27 cellular contexts compared by ENCODE assay signal in the genomic region with DNA sequence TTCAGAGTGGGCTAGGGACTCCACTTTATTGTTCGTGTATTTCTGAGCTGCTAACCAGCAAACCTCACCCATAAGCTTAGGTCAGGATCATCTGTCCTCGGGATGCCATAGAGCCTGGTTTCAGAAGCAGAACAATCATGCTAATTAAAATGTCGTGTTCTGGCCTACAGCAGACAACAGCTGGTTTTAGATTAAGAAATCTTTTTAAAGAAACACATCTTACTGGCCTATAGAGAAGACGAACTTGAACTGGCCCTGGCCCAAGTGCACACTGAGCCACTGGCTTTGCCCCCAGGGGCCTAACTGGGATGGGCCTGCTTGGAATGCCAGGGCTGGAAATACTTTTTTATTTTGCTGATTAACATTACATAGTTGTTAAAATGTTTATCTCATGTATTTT.
DNase-seq lines count a peak whose midpoint lies in the region; ATAC-seq, FAIRE-seq and TF ChIP-seq lines count a peak whose summit lies in the region.
"Had no signal": no experiment of that assay in that cellular context is flagged by ENCODE, and none has a peak within 500 bp of the region (broad histone marks: within the 10 kb centered on the region; RNA-seq: fewer than 3 reads in every experiment).

No MANE protein-coding gene starts in this region.

- H3K4me1 Mint-ChIP-seq in stimulated activated naive CD8-positive, alpha-beta T cell treated with anti-CD3 and anti-CD28 coated beads, Interleukin-15, amount 100 ng/mL, for 72 hours, result no peaks in the 10 kb centered on the region
- H3K4me1 Mint-ChIP-seq in CD4-positive, alpha-beta memory T cell, result no peaks in the 10 kb centered on the region
- H3K4me1 Mint-ChIP-seq: activated T-helper 17 cell treated with anti-CD3 and anti-CD28 coated beads, Interleukin-2, amount 50 U/mL, for 72 hours; central memory CD8-positive, alpha-beta T cell had no signal

- H3K9me3 Mint-ChIP-seq in stimulated activated naive CD8-positive, alpha-beta T cell treated with anti-CD3 and anti-CD28 coated beads, Interleukin-15, amount 100 ng/mL, for 72 hours, result peaks cover 12 to 16% of the 10 kb centered on the region in 2 donors
- H3K9me3 Mint-ChIP-seq in CD4-positive, alpha-beta memory T cell, result peaks cover 0 to 16% (median 9%) of the 10 kb centered on the region in 8 donors

- TF ChIP-seq RAD21 in A549 (conservative IDR thresholded peaks at IDR 0.05 in 1 of 2, IDR thresholded peaks at IDR 0.05 in 1 of 2), result no peak

- DNase-seq in A549 (ENCODE audit: low read depth in 1 of 2, low spot score in 1 of 2) (no peak), GM04504 (ENCODE audit: low read depth) (peak; percentile 48), cardiac fibroblast (ENCODE audit: low read depth in 2 of 2) (peak; percentile 56 to 81), left cardiac atrium (peak; percentile 48), MV-4-11 (lab: John Stamatoyannopoulos, UW) (no peak), NCI-H526 treated with DMSO at 0.1 percent for 48 hours (lab: John Stamatoyannopoulos, UW) (no peak)
- DNase-seq in stimulated activated naive CD8-positive, alpha-beta T cell treated with anti-CD3 and anti-CD28 coated beads, Interleukin-15, amount 100 ng/mL, for 72 hours, result no peak
- DNase-seq in CD4-positive, alpha-beta memory T cell, result no peak
- DNase-seq: ACHN; activated CD4-positive, CD25-positive, alpha-beta regulatory T cell; activated CD8-positive, alpha-beta memory T cell treated with anti-CD3 and anti-CD28 coated beads for 24 hours; adrenal gland; effector CD4-positive, alpha-beta T cell; HCEC 1CT; hypothalamus; kidney; midbrain; NCI-H1105; NCI-H69; stimulated activated CD4-positive, alpha-beta T cell treated with anti-CD3 and anti-CD28 coated beads, Interleukin-1b, Interleukin-23, amount 100 ng/mL, for 48 hours; stomach had no signal

- no peak for TF ChIP-seq POLR2A in A549 (IDR thresholded peaks at IDR 0.05; ENCODE audit: low read length)

- H3K4me1 ChIP-seq in A549, result peaks cover 45% of the 10 kb centered on the region
- H3K4me1 ChIP-seq in CD4-positive, alpha-beta memory T cell (ENCODE audit: insufficient read depth, low read length), result no peaks in the 10 kb centered on the region
- H3K4me1 ChIP-seq: adrenal gland had no signal

- peaks cover 70 to 89% of the 10 kb centered on the region in 2 donors for H3K36me3 Mint-ChIP-seq in CD4-positive, alpha-beta memory T cell

- H3K4me3 ChIP-seq in A549, result no peak overlapping the region
- H3K4me3 ChIP-seq in cardiac fibroblast (replicated peaks in 1 of 2; ENCODE audit: low read depth in 2 of 2, low read length in 2 of 2), result no peak overlapping the region
- H3K4me3 ChIP-seq in CD4-positive, alpha-beta memory T cell (ENCODE audit: low read length in 2 of 2), result no peak overlapping the region
- H3K4me3 ChIP-seq: adrenal gland, K562, stomach had no signal

- H3K27me3 Mint-ChIP-seq in stimulated activated naive CD8-positive, alpha-beta T cell treated with anti-CD3 and anti-CD28 coated beads, Interleukin-15, amount 100 ng/mL, for 72 hours, result no peaks in the 10 kb centered on the region
- H3K27me3 Mint-ChIP-seq in CD4-positive, alpha-beta memory T cell, result no peaks in the 10 kb centered on the region
- H3K27me3 Mint-ChIP-seq: activated T-helper 17 cell treated with anti-CD3 and anti-CD28 coated beads, Interleukin-2, amount 50 U/mL, for 72 hours; central memory CD8-positive, alpha-beta T cell; type B pancreatic cell had no signal

- CTCF ChIA-PET in A549 (lab: Yijun Ruan, JAX), result no interaction called here
- CTCF ChIA-PET in CD4-positive, alpha-beta memory T cell (lab: Charles Lee; ENCODE audit: partially characterized antibody), result no interaction called here

- intact Hi-C loops in left cardiac atrium (cut with DNase I), result no loop called here
- intact Hi-C loops in CD4-positive, alpha-beta memory T cell (cut with micrococcal nuclease), result no loop called here

- no peak for FAIRE-seq in A549 (lab: Jason Lieb, UNC)
- FAIRE-seq: K562, kidney had no signal

- no peak for TF ChIP-seq CTCF in A549 (IDR thresholded peaks at IDR 0.05)
- TF ChIP-seq CTCF in cardiac fibroblast (IDR thresholded peaks at IDR 0.05; ENCODE audit: low read depth, low read length), result no peak

- H3K27me3 ChIP-seq in CD4-positive, alpha-beta memory T cell (ENCODE audit: insufficient read depth, low read length), result no peaks in the 10 kb centered on the region
- H3K27me3 ChIP-seq: adrenal gland, neutrophil, stomach had no signal

- peak overlapping the region in 1 of 2 experiments; percentile 82; a peak in 2 of 6 replicates for H3K27ac ChIP-seq in A549
- no peak overlapping the region for H3K27ac ChIP-seq in CD4-positive, alpha-beta memory T cell (ENCODE audit: low read depth, low read length)
- H3K27ac ChIP-seq: neutrophil, stomach had no signal

- 57% methylated on average over 4 of the region's 4 CpGs for whole genome bisulfite sequencing in A549 (ENCODE audit: missing lambda C conversion rate)

- TF ChIP-seq EP300 in A549 (IDR thresholded peaks at IDR 0.05), result no peak

- H3K4me3 Mint-ChIP-seq in stimulated activated naive CD8-positive, alpha-beta T cell treated with anti-CD3 and anti-CD28 coated beads, Interleukin-15, amount 100 ng/mL, for 72 hours, result no peak overlapping the region
- H3K4me3 Mint-ChIP-seq in CD4-positive, alpha-beta memory T cell, result no peak overlapping the region
- H3K4me3 Mint-ChIP-seq: activated T-helper 17 cell treated with anti-CD3 and anti-CD28 coated beads, Interleukin-2, amount 50 U/mL, for 72 hours; central memory CD8-positive, alpha-beta T cell; T-helper 2 cell treated with Interferon-gamma antibody and Interleukin-4, amounts not matched to agents 5 μg/mL and 100 μg/mL, for 36 hours; type B pancreatic cell had no signal

- ATAC-seq in A549 (no peak), left cardiac atrium (peak in 1 of 2 donors; percentile 6)
- no peak for ATAC-seq in stimulated activated naive CD8-positive, alpha-beta T cell treated with anti-CD3 and anti-CD28 coated beads, Interleukin-15, amount 100 ng/mL, for 72 hours
- ATAC-seq: activated T-helper 17 cell treated with anti-CD3 and anti-CD28 coated beads, Interleukin-2, amount 50 U/mL, for 72 hours; K562 had no signal

- H3K4me2 ChIP-seq in A549, result peak overlapping the region; percentile 23; the same call in 2 of the 3 replicates

- no peaks in the 10 kb centered on the region for H3K9me3 ChIP-seq in A549
- H3K9me3 ChIP-seq in CD4-positive, alpha-beta memory T cell (ENCODE audit: control insufficient read depth in 1 of 2, low read length in 2 of 2), result no peaks in the 10 kb centered on the region
- H3K9me3 ChIP-seq: adrenal gland, neutrophil, stomach had no signal

- POLR2A ChIA-PET in A549 (lab: Yijun Ruan, JAX), result no interaction called here
- POLR2A ChIA-PET in CD4-positive, alpha-beta memory T cell (lab: Charles Lee; ENCODE audit: partially characterized antibody), result no interaction called here

- no peaks in the 10 kb centered on the region for H3K36me3 ChIP-seq in CD4-positive, alpha-beta memory T cell (ENCODE audit: insufficient read depth, low read length)
- H3K36me3 ChIP-seq: adrenal gland had no signal

- H3K27ac Mint-ChIP-seq in stimulated activated naive CD8-positive, alpha-beta T cell treated with anti-CD3 and anti-CD28 coated beads, Interleukin-15, amount 100 ng/mL, for 72 hours, result no peak overlapping the region
- no peak overlapping the region for H3K27ac Mint-ChIP-seq in CD4-positive, alpha-beta memory T cell
- H3K27ac Mint-ChIP-seq: activated T-helper 17 cell treated with anti-CD3 and anti-CD28 coated beads, Interleukin-2, amount 50 U/mL, for 72 hours; T-helper 2 cell treated with Interferon-gamma antibody and Interleukin-4, amounts not matched to agents 5 μg/mL and 100 μg/mL, for 36 hours; type B pancreatic cell had no signal

TF ChIP-seq in A549, 52 proteins besides CTCF, POLR2A, EP300 and RAD21:
- TF ChIP-seq JUN (IDR thresholded peaks at IDR 0.05) (no peak), MYC (IDR thresholded peaks at IDR 0.05; ENCODE audit: borderline replicate concordance, low read length) (no peak), HEYL (CRISPR knock-in tag; IDR thresholded peaks at IDR 0.05) (no peak), RCOR1 (IDR thresholded peaks at IDR 0.05; ENCODE audit: low read depth, low read length) (no peak), HOXA7 (CRISPR knock-in tag; IDR thresholded peaks at IDR 0.05) (no peak), NFE2L2 (conservative IDR thresholded peaks at IDR 0.05; ENCODE audit: low read length) (no peak), CEBPB (IDR thresholded peaks at IDR 0.05) (no peak), RARB (CRISPR knock-in tag; IDR thresholded peaks at IDR 0.05) (no peak), EHMT2 (IDR thresholded peaks at IDR 0.05; ENCODE audit: low read depth) (no peak), CHD4 (IDR thresholded peaks at IDR 0.05; ENCODE audit: borderline replicate concordance) (no peak), KDM5A (IDR thresholded peaks at IDR 0.05) (no peak)

Comparison
In these comparisons a context has a peak if more than half of its experiments do, and no peak if none do; other contexts are left out.
1. DNase-seq: peak in GM04504 (single experiment), cardiac fibroblast (2 of 2) and left cardiac atrium (single experiment); none in A549 (0 of 2), MV-4-11 (single experiment), stimulated activated naive CD8-positive, alpha-beta T cell treated with anti-CD3 and anti-CD28 coated beads, Interleukin-15, amount 100 ng/mL, for 72 hours (0 of 2), NCI-H526 treated with DMSO at 0.1 percent for 48 hours (single experiment) and CD4-positive, alpha-beta memory T cell (0 of 5).